ENCODE assay signal across 1 cellular context in genomic region chr18:49813321-49814146, GRCh38.
TF ChIP-seq lines count a peak whose summit lies in the region.

A gene with protein sequence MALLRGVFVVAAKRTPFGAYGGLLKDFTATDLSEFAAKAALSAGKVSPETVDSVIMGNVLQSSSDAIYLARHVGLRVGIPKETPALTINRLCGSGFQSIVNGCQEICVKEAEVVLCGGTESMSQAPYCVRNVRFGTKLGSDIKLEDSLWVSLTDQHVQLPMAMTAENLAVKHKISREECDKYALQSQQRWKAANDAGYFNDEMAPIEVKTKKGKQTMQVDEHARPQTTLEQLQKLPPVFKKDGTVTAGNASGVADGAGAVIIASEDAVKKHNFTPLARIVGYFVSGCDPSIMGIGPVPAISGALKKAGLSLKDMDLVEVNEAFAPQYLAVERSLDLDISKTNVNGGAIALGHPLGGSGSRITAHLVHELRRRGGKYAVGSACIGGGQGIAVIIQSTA (minus strand): TSS chr18:49813533. CDS start chr18:49813484, 49 bp downstream.

TF ChIP-seq in GM23338, 12 proteins besides CTCF, POLR2A, EP300 and RAD21 (continued from another document):
- TF ChIP-seq, protein P1, sequence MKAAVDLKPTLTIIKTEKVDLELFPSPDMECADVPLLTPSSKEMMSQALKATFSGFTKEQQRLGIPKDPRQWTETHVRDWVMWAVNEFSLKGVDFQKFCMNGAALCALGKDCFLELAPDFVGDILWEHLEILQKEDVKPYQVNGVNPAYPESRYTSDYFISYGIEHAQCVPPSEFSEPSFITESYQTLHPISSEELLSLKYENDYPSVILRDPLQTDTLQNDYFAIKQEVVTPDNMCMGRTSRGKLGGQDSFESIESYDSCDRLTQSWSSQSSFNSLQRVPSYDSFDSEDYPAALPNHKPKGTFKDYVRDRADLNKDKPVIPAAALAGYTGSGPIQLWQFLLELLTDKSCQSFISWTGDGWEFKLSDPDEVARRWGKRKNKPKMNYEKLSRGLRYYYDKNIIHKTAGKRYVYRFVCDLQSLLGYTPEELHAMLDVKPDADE (IDR thresholded peaks at IDR 0.05), result 0 out of 2 replicates have a peak, but pooled peaks have one; percentile 10
